Comparison of ENCODE assay signal across 11 cellular contexts in genomic region chr20:36471885-36472642, GRCh38.
DNase-seq lines count a peak whose midpoint lies in the region; ATAC-seq, FAIRE-seq and TF ChIP-seq lines count a peak whose summit lies in the region.
"Had no signal": no experiment of that assay in that cellular context is flagged by ENCODE, and none has a peak within 500 bp of the region (broad histone marks: within the 10 kb centered on the region; RNA-seq: fewer than 3 reads in every experiment).

No MANE protein-coding gene starts in this region.

- peak overlapping the region; percentile 71 to 82 (median 76) for H3K27ac ChIP-seq in Peyer's patch
- no peak overlapping the region for H3K27ac ChIP-seq in endodermal cell (ENCODE audit: low read depth, low read length)
- peak overlapping the region; percentile 77 for H3K27ac ChIP-seq in prostate gland
- H3K27ac ChIP-seq in kidney (ENCODE audit: low read depth in 2 of 2, low read length in 2 of 2) = peak overlapping the region in 1 of 2 donors; percentile 41

- H3K4me1 Mint-ChIP-seq in Caco-2 (ENCODE audit: low read depth, unreplicated experiment) (peaks cover 39% of the 10 kb centered on the region), endodermal cell (peaks cover 27% of the 10 kb centered on the region)

- DNase-seq in Caco-2 = no peak
- DNase-seq in Peyer's patch = no peak
- DNase-seq in endodermal cell = no peak
- no peak for DNase-seq in prostate gland (ENCODE audit: low spot score)
- no peak for DNase-seq in kidney
- no peak for DNase-seq in SHP77 (lab: John Stamatoyannopoulos, UW)
- DNase-seq: NCI-H1694 treated with DMSO at 0.1 percent for 48 hours, T1000 had no signal

- H3K4me1 ChIP-seq in Caco-2 (peaks cover 40% of the 10 kb centered on the region), Peyer's patch (peaks cover 3 to 76% (median 27%) of the 10 kb centered on the region in 4 donors), endodermal cell (ENCODE audit: control insufficient read depth, insufficient read depth, low read length) (peaks cover 18% of the 10 kb centered on the region), prostate gland (replicated peaks) (peaks cover 14% of the 10 kb centered on the region), kidney (ENCODE audit: control insufficient read depth in 1 of 2, insufficient read depth in 1 of 2, low read depth in 1 of 2, low read length in 2 of 2) (peaks cover 42 to 48% of the 10 kb centered on the region in 2 donors)

- H3K36me3 Mint-ChIP-seq in Caco-2 (ENCODE audit: insufficient read depth, unreplicated experiment) (peaks cover 33% of the 10 kb centered on the region), endodermal cell (ENCODE audit: low read depth) (peaks cover 13% of the 10 kb centered on the region)

- H3K9me3 Mint-ChIP-seq in Caco-2 (ENCODE audit: unreplicated experiment) (no peaks in the 10 kb centered on the region), endodermal cell (no peaks in the 10 kb centered on the region)

- FAIRE-seq in kidney (lab: Jason Lieb, UNC) = no peak
- FAIRE-seq: endothelial cell of umbilical vein had no signal

- no peaks in the 10 kb centered on the region for H3K9me3 ChIP-seq in Caco-2
- no peaks in the 10 kb centered on the region for H3K9me3 ChIP-seq in Peyer's patch
- no peaks in the 10 kb centered on the region for H3K9me3 ChIP-seq in endodermal cell (ENCODE audit: control insufficient read depth, low read length)
- no peaks in the 10 kb centered on the region for H3K9me3 ChIP-seq in prostate gland
- no peaks in the 10 kb centered on the region for H3K9me3 ChIP-seq in kidney (ENCODE audit: control insufficient read depth in 1 of 2, low read length in 2 of 2)

- CTCF ChIA-PET in Caco-2 (lab: Charles Lee) = interaction anchor here (1.0 kb wide), 1 partner anchor 36 kb away, joined by 3 read pairs; no protein-coding TSS in a partner anchor

- ATAC-seq in HG02623 (IDR thresholded peaks at IDR 0.05; ENCODE audit: unreplicated experiment) = no peak
- no peak for ATAC-seq in GM19351 (IDR thresholded peaks at IDR 0.05; ENCODE audit: unreplicated experiment)

- intact Hi-C loops in Caco-2 (cut with micrococcal nuclease; ENCODE audit: unreplicated experiment) (no loop called here), prostate gland (cut with DNase I) (no loop called here), kidney (cut with DNase I) (no loop called here)

- WGBS in endodermal cell (ENCODE audit: insufficient coverage in 1 of 2, insufficient read length in 1 of 2), 2 experiments = 90 to 94% methylated on average over 9 of the region's 9 CpGs
- WGBS in prostate gland = 62% methylated on average over 9 of the region's 9 CpGs

- no TSS peak for BruUV-seq in Caco-2 (replicated peaks; lab: Mats Ljungman, UMichigan)

- TF ChIP-seq CTCF in Caco-2 (IDR thresholded peaks at IDR 0.05; ENCODE audit: insufficient read depth in 1 of 2, low read depth in 1 of 2, low read length in 1 of 2, severe bottlenecking in 1 of 2, unreplicated experiment in 1 of 2) = no peak
- TF ChIP-seq CTCF in Peyer's patch (IDR thresholded peaks at IDR 0.05) = no peak
- no peak for TF ChIP-seq CTCF in endodermal cell (conservative IDR thresholded peaks at IDR 0.05)
- TF ChIP-seq CTCF in prostate gland (IDR thresholded peaks at IDR 0.05) = no peak
- TF ChIP-seq CTCF in kidney (IDR thresholded peaks at IDR 0.05; ENCODE audit: borderline replicate concordance, extremely low read depth, insufficient read depth) = no peak

- POLR2A ChIA-PET in Caco-2 (lab: Charles Lee) = interaction anchor here (0.6 to 0.8 kb wide), 3 partner anchors 8 to 799 kb away, joined by 3 to 8 read pairs (median 4); no protein-coding TSS in a partner anchor

- H3K36me3 ChIP-seq in Caco-2 (ENCODE audit: control insufficient read depth, insufficient read depth, low read length) (peaks cover 2% of the 10 kb centered on the region; the same call in 1 of the 2 replicates), Peyer's patch (no peaks in the 10 kb centered on the region), endodermal cell (ENCODE audit: control insufficient read depth, insufficient read depth, low read length) (peaks cover 32% of the 10 kb centered on the region), prostate gland (no peaks in the 10 kb centered on the region), kidney (ENCODE audit: control insufficient read depth in 1 of 2, insufficient read depth in 2 of 2, low read length in 2 of 2) (no peaks in the 10 kb centered on the region)

- H3K27ac Mint-ChIP-seq in Caco-2 (ENCODE audit: unreplicated experiment) (peak overlapping the region; percentile 33), endodermal cell (peak overlapping the region; percentile 77)

- H3K27me3 Mint-ChIP-seq in Caco-2 (ENCODE audit: insufficient read depth, unreplicated experiment) (no peaks in the 10 kb centered on the region), endodermal cell (ENCODE audit: insufficient read depth) (no peaks in the 10 kb centered on the region)

- H3K4me3 ChIP-seq in Caco-2 (ENCODE audit: low read depth, low read length) (no peak overlapping the region), Peyer's patch (peak overlapping the region in 2 of 4 donors; percentile 18 to 32), endodermal cell (ENCODE audit: low read length) (no peak overlapping the region), prostate gland (no peak overlapping the region), kidney (ENCODE audit: low read length in 2 of 2) (no peak overlapping the region)

- H3K4me3 Mint-ChIP-seq in Caco-2 (ENCODE audit: unreplicated experiment) (no peak overlapping the region), endodermal cell (no peak overlapping the region)

- TF ChIP-seq POLR2A in Peyer's patch (IDR thresholded peaks at IDR 0.05) = no peak
- no peak for TF ChIP-seq POLR2A in prostate gland (IDR thresholded peaks at IDR 0.05)

- H3K9ac ChIP-seq in endodermal cell (ENCODE audit: extremely low read depth, low read length, poor library complexity, severe bottlenecking) (no peak overlapping the region), kidney (ENCODE audit: low read length in 2 of 2) (no peak overlapping the region)

- H3K27me3 ChIP-seq in Caco-2 (replicated peaks; ENCODE audit: control insufficient read depth, insufficient read depth, low read length) (no peaks in the 10 kb centered on the region), Peyer's patch (no peaks in the 10 kb centered on the region), endodermal cell (ENCODE audit: control insufficient read depth, insufficient read depth, low read length, poor library complexity, severe bottlenecking) (no peaks in the 10 kb centered on the region), prostate gland (replicated peaks; ENCODE audit: insufficient read depth) (no peaks in the 10 kb centered on the region)
